In genomic region chr11:563812-564578, GRCh38 we compare ENCODE assay signal across 1 cellular context.
TF ChIP-seq lines count a peak whose summit lies in the region.

No MANE protein-coding gene starts in this region.

TF ChIP-seq in K562, 482 proteins besides CTCF, POLR2A, EP300 and RAD21:
- TF ChIP-seq ZBTB33 (CRISPR knock-in tag; IDR thresholded peaks at IDR 0.05) (peak; percentile 57), ZNF57 (CRISPR knock-in tag; IDR thresholded peaks at IDR 0.05) (no peak)
